Comparison of ENCODE assay signal across 9 cellular contexts in genomic region chr12:106957617-106958016, GRCh38. TPM values are rescaled to one million over a fixed set of nuclear protein-coding genes. Genes with fewer than 3 reads are reported as not detected.
A peak's percentile ranks its signal among the peaks of the same experiment; 100 is the strongest.
DNase-seq lines count a peak whose midpoint lies in the region; ATAC-seq, FAIRE-seq and TF ChIP-seq lines count a peak whose summit lies in the region.
"Had no signal": no experiment of that assay in that cellular context is flagged by ENCODE, and none has a peak within 500 bp of the region (broad histone marks: within the 10 kb centered on the region; RNA-seq: fewer than 3 reads in every experiment).

No MANE protein-coding gene starts in this region.

- peak overlapping the region; percentile 31 for H3K27ac Mint-ChIP-seq in activated naive CD4-positive, alpha-beta T cell treated with anti-CD3 and anti-CD28 coated beads for 36 hours
- H3K27ac Mint-ChIP-seq in activated CD4-positive, alpha-beta memory T cell treated with anti-CD3 and anti-CD28 coated beads, Interleukin-2, amount 10 ng/mL, durations not matched to agents 7 days and 5 days = peak overlapping the region; percentile 32

- no peak for TF ChIP-seq CTCF in keratinocyte (optimal IDR thresholded peaks at IDR 0.05 in 1 of 3, IDR thresholded peaks at IDR 0.05 in 1 of 3, conservative IDR thresholded peaks at IDR 0.05 in 1 of 3; ENCODE audit: extremely low read depth in 1 of 3, insufficient read depth in 2 of 3, low read length in 3 of 3)
- no peak for TF ChIP-seq CTCF in tibial artery (IDR thresholded peaks at IDR 0.05)

- no peaks in the 10 kb centered on the region for H3K9me1 ChIP-seq in keratinocyte (ENCODE audit: control insufficient read depth, extremely low read depth, insufficient read depth, low read length)

- H3K4me3 ChIP-seq in keratinocyte (ENCODE audit: control insufficient read depth in 2 of 3, extremely low read depth in 1 of 3, insufficient read depth in 2 of 3, low read depth in 1 of 3, low read length in 3 of 3) (peak overlapping the region; percentile 84 to 92 (median 89)), tibial artery (peak overlapping the region; percentile 95 to 97)

- H3K4me3 Mint-ChIP-seq in activated naive CD4-positive, alpha-beta T cell treated with anti-CD3 and anti-CD28 coated beads for 36 hours = peak overlapping the region; percentile 99
- peak overlapping the region; percentile 94 for H3K4me3 Mint-ChIP-seq in activated CD4-positive, alpha-beta memory T cell treated with anti-CD3 and anti-CD28 coated beads, Interleukin-2, amount 10 ng/mL, durations not matched to agents 7 days and 5 days

- dilution Hi-C loops in keratinocyte (cut with MboI; ENCODE audit: extremely low pct_ligation_motif_present, low sequenced_read_pairs) = no loop called here

- CTCF ChIA-PET in activated naive CD4-positive, alpha-beta T cell treated with anti-CD3 and anti-CD28 coated beads for 36 hours (lab: Charles Lee) = no interaction called here
- CTCF ChIA-PET in activated CD4-positive, alpha-beta memory T cell treated with anti-CD3 and anti-CD28 coated beads, Interleukin-2, amount 10 ng/mL, durations not matched to agents 7 days and 5 days (lab: Charles Lee) = interaction anchor here (1.0 kb wide), 1 partner anchor 134 kb away, joined by 4 read pairs; no protein-coding TSS in a partner anchor

- no peak for DNase-seq in activated naive CD4-positive, alpha-beta T cell treated with anti-CD3 and anti-CD28 coated beads for 36 hours
- DNase-seq in activated naive CD4-positive, alpha-beta T cell (lab: John Stamatoyannopoulos, UW) = no peak
- DNase-seq in activated CD4-positive, alpha-beta memory T cell treated with anti-CD3 and anti-CD28 coated beads, Interleukin-2, amount 10 ng/mL, durations not matched to agents 7 days and 5 days = no peak
- DNase-seq in keratinocyte (ENCODE audit: low read depth, low spot score) = no peak
- DNase-seq in tibial artery = no peak
- no peak for DNase-seq in A172 (ENCODE audit: low spot score)
- DNase-seq in middle frontal gyrus (ENCODE audit: extremely low spot score, low spot score) = no peak
- DNase-seq: NCI-H1436 had no signal

- H3K27me3 ChIP-seq in keratinocyte (ENCODE audit: control insufficient read depth, extremely low read depth, insufficient read depth, low read length) = no peaks in the 10 kb centered on the region
- H3K27me3 ChIP-seq in tibial artery = no peaks in the 10 kb centered on the region

- H3K9me3 Mint-ChIP-seq in activated naive CD4-positive, alpha-beta T cell treated with anti-CD3 and anti-CD28 coated beads for 36 hours = no peaks in the 10 kb centered on the region
- no peaks in the 10 kb centered on the region for H3K9me3 Mint-ChIP-seq in activated CD4-positive, alpha-beta memory T cell treated with anti-CD3 and anti-CD28 coated beads, Interleukin-2, amount 10 ng/mL, durations not matched to agents 7 days and 5 days

- POLR2A ChIA-PET in activated CD4-positive, alpha-beta memory T cell treated with anti-CD3 and anti-CD28 coated beads, Interleukin-2, amount 10 ng/mL, durations not matched to agents 7 days and 5 days (lab: Charles Lee) = no interaction called here

- H3K4me1 ChIP-seq in keratinocyte (ENCODE audit: control insufficient read depth, extremely low read depth, insufficient read depth, low read length) = peaks cover 26% of the 10 kb centered on the region
- peaks cover 0 to 64% (median 27%) of the 10 kb centered on the region in 4 donors for H3K4me1 ChIP-seq in tibial artery

- H3K9ac ChIP-seq in keratinocyte (ENCODE audit: control insufficient read depth, extremely low read depth, insufficient read depth, low read length) = peak overlapping the region; percentile 81

- H3K79me2 ChIP-seq in keratinocyte (ENCODE audit: control insufficient read depth, insufficient read depth, low read length) = peaks cover 39% of the 10 kb centered on the region

- H3K36me3 ChIP-seq in keratinocyte (ENCODE audit: control insufficient read depth in 2 of 2, extremely low read depth in 1 of 2, insufficient read depth in 2 of 2, low read length in 2 of 2) = no peaks in the 10 kb centered on the region
- no peaks in the 10 kb centered on the region for H3K36me3 ChIP-seq in tibial artery

- ATAC-seq in HG02885 (IDR thresholded peaks at IDR 0.05; ENCODE audit: poor library complexity, unreplicated experiment) = no peak

- H3K36me3 Mint-ChIP-seq in activated naive CD4-positive, alpha-beta T cell treated with anti-CD3 and anti-CD28 coated beads for 36 hours (ENCODE audit: low read depth) = peaks cover 2% of the 10 kb centered on the region
- H3K36me3 Mint-ChIP-seq in activated CD4-positive, alpha-beta memory T cell treated with anti-CD3 and anti-CD28 coated beads, Interleukin-2, amount 10 ng/mL, durations not matched to agents 7 days and 5 days (ENCODE audit: low read depth) = peaks cover 9% of the 10 kb centered on the region

- H2AFZ ChIP-seq in keratinocyte (ENCODE audit: control insufficient read depth, low read length) = no peak overlapping the region

- no peak for FAIRE-seq in keratinocyte (lab: Jason Lieb, UNC)

- no peaks in the 10 kb centered on the region for H3K27me3 Mint-ChIP-seq in activated naive CD4-positive, alpha-beta T cell treated with anti-CD3 and anti-CD28 coated beads for 36 hours (ENCODE audit: low read depth)
- H3K27me3 Mint-ChIP-seq in activated CD4-positive, alpha-beta memory T cell treated with anti-CD3 and anti-CD28 coated beads, Interleukin-2, amount 10 ng/mL, durations not matched to agents 7 days and 5 days = peaks cover under 1% of the 10 kb centered on the region

- H3K9me3 ChIP-seq in keratinocyte (ENCODE audit: control insufficient read depth, low read depth, low read length) (no peaks in the 10 kb centered on the region), tibial artery (no peaks in the 10 kb centered on the region)

- no peak overlapping the region for H3K27ac ChIP-seq in keratinocyte (ENCODE audit: control insufficient read depth, insufficient read depth, low read length)
- H3K27ac ChIP-seq in tibial artery = peak overlapping the region; percentile 100

- no peaks in the 10 kb centered on the region for H4K20me1 ChIP-seq in keratinocyte (ENCODE audit: control insufficient read depth, extremely low read depth, insufficient read depth, low read length)

- intact Hi-C loops in activated naive CD4-positive, alpha-beta T cell treated with anti-CD3 and anti-CD28 coated beads for 36 hours (cut with micrococcal nuclease) = loop anchor here (2.0 to 5.0 kb wide), 4 partner anchors 183 to 710 kb away; partner anchors contain the start of genes CKAP4, RIC8B and TCP11L2
- intact Hi-C loops in tibial artery (cut with DNase I; ENCODE audit: low total_unique reads) = loop anchor here (2.0 kb wide), 2 partner anchors 29 to 135 kb away; partner anchors contain the start of genes CRY1 and MTERF2

- H3K4me1 Mint-ChIP-seq in activated naive CD4-positive, alpha-beta T cell treated with anti-CD3 and anti-CD28 coated beads for 36 hours (ENCODE audit: low read depth) = peaks cover 23% of the 10 kb centered on the region
- peaks cover 20% of the 10 kb centered on the region for H3K4me1 Mint-ChIP-seq in activated CD4-positive, alpha-beta memory T cell treated with anti-CD3 and anti-CD28 coated beads, Interleukin-2, amount 10 ng/mL, durations not matched to agents 7 days and 5 days

- peak overlapping the region; percentile 88 for H3K4me2 ChIP-seq in keratinocyte (ENCODE audit: control insufficient read depth, extremely low read depth, insufficient read depth, low read depth, low read length)

RNA-seq across cellular contexts. Expression of gene TMEM263, which starts 1.9 kb away (rescaled TPM):
- total RNA-seq in activated naive CD4-positive, alpha-beta T cell treated with anti-CD3 and anti-CD28 coated beads for 36 hours = 10 to 100 TPM; 29.1 to 30.4 TPM
- 10 to 100 TPM; 26.0 to 27.0 TPM for total RNA-seq in activated CD4-positive, alpha-beta memory T cell treated with anti-CD3 and anti-CD28 coated beads, Interleukin-2, amount 10 ng/mL, durations not matched to agents 7 days and 5 days
- polyA plus RNA-seq in keratinocyte = 10.8 to 22.6 TPM (median 22.0 TPM) in 3 replicates
- polyA plus RNA-seq in keratinocyte (2011; ENCODE audit: low read depth) = 5.8 TPM
- polyA plus RNA-seq in keratinocyte (2011; cell fraction: cytosol; rRNA removed) = 14.4 and 17.1 TPM in 2 replicates
- polyA plus RNA-seq in keratinocyte (2011; cell fraction: nucleus; rRNA removed) = 13.3 and 17.1 TPM in 2 replicates
- polyA plus RNA-seq in keratinocyte (2012; ENCODE audit: low replicate concordance) = 11.1 and 27.5 TPM in 2 replicates
- 10.1 to 30.9 TPM (median 13.1 TPM) in 3 replicates for polyA minus RNA-seq in keratinocyte
- 21.5 TPM for polyA minus RNA-seq in keratinocyte (2011; cell fraction: cytosol; rRNA and poly(A)+ RNA removed)
- 6.2 and 17.7 TPM in 2 replicates for polyA minus RNA-seq in keratinocyte (2011; cell fraction: nucleus; rRNA and poly(A)+ RNA removed)
- 48.1 and 53.0 TPM in 2 replicates for total RNA-seq in A172 (2014; rRNA removed; shearing (Covaris generic))

RNA-seq across cellular contexts. Expression of gene MTERF2, which starts 29.3 kb away (rescaled TPM):
- 1 to 10 TPM; 5.2 to 6.5 TPM for total RNA-seq in activated naive CD4-positive, alpha-beta T cell treated with anti-CD3 and anti-CD28 coated beads for 36 hours
- 1 to 10 TPM; 5.5 to 6.4 TPM for total RNA-seq in activated CD4-positive, alpha-beta memory T cell treated with anti-CD3 and anti-CD28 coated beads, Interleukin-2, amount 10 ng/mL, durations not matched to agents 7 days and 5 days
- 5.0 to 9.6 TPM (median 7.1 TPM) in 3 replicates for polyA plus RNA-seq in keratinocyte
- polyA plus RNA-seq in keratinocyte (2011; ENCODE audit: low read depth) = 6.1 TPM
- 2.8 and 6.0 TPM in 2 replicates for polyA plus RNA-seq in keratinocyte (2011; cell fraction: cytosol; rRNA removed)
- 17.4 and 19.5 TPM in 2 replicates for polyA plus RNA-seq in keratinocyte (2011; cell fraction: nucleus; rRNA removed)
- 5.4 and 6.7 TPM in 2 replicates for polyA plus RNA-seq in keratinocyte (2012; ENCODE audit: low replicate concordance)
- 1.5 to 4.1 TPM in 2 of 3 replicates, not detected in the other for polyA minus RNA-seq in keratinocyte
- polyA minus RNA-seq in keratinocyte (2011; cell fraction: cytosol; rRNA and poly(A)+ RNA removed) = not detected
- 2.1 and 3.5 TPM in 2 replicates for polyA minus RNA-seq in keratinocyte (2011; cell fraction: nucleus; rRNA and poly(A)+ RNA removed)
- 10.2 and 13.6 TPM in 2 replicates for total RNA-seq in A172 (2014; rRNA removed; shearing (Covaris generic))
